In genomic region chr2:200137275-200137674, GRCh38 we compare ENCODE assay signal across 15 cellular contexts.
A peak's percentile ranks its signal among the peaks of the same experiment; 100 is the strongest.
DNase-seq lines count a peak whose midpoint lies in the region; ATAC-seq and TF ChIP-seq lines count a peak whose summit lies in the region.
"Had no signal": no experiment of that assay in that cellular context is flagged by ENCODE, and none has a peak within 500 bp of the region (broad histone marks: within the 10 kb centered on the region; RNA-seq: fewer than 3 reads in every experiment).

No MANE protein-coding gene starts in this region.

- H3K27me3 ChIP-seq in HUES48 (ENCODE audit: control insufficient read depth, insufficient read depth, low read length) (no peaks in the 10 kb centered on the region), colonic mucosa (no peaks in the 10 kb centered on the region), transverse colon (no peaks in the 10 kb centered on the region)
- H3K27me3 ChIP-seq: BLaER1, MG63 had no signal

- ATAC-seq in HG02885 (IDR thresholded peaks at IDR 0.05; ENCODE audit: poor library complexity, unreplicated experiment) (no peak), HG02970 (IDR thresholded peaks at IDR 0.05; ENCODE audit: low FRiP score, unreplicated experiment) (no peak)
- ATAC-seq: Right ventricle myocardium inferior had no signal

- H3K36me3 ChIP-seq in HUES48 (ENCODE audit: control insufficient read depth, insufficient read depth, low read length) (peaks cover 5% of the 10 kb centered on the region; the same call in 1 of the 2 replicates), colonic mucosa (no peaks in the 10 kb centered on the region), transverse colon (no peaks in the 10 kb centered on the region)
- H3K36me3 ChIP-seq: BLaER1, MG63 had no signal

- H3K9me3 ChIP-seq in HUES48 (ENCODE audit: control insufficient read depth, insufficient read depth, low read length) (peaks cover 18% of the 10 kb centered on the region), colonic mucosa (no peaks in the 10 kb centered on the region), transverse colon (no peaks in the 10 kb centered on the region)
- H3K9me3 ChIP-seq: MG63 had no signal

- peak overlapping the region; percentile 46 for H3K27ac ChIP-seq in HUES48 (ENCODE audit: low read depth, low read length)
- H3K27ac ChIP-seq in colonic mucosa, result no peak overlapping the region
- H3K27ac ChIP-seq in transverse colon, result peak overlapping the region; percentile 1 to 37 (median 16)
- H3K27ac ChIP-seq: BLaER1 had no signal

- no peaks in the 10 kb centered on the region for H3K27me3 Mint-ChIP-seq in nephron (ENCODE audit: low read depth)
- H3K27me3 Mint-ChIP-seq: CD4-positive, alpha-beta T cell had no signal

- intact Hi-C loops in colonic mucosa (cut with DNase I) (no loop called here), transverse colon (cut with DNase I; ENCODE audit: low total_unique reads) (no loop called here)

- no peak for TF ChIP-seq POLR2A in transverse colon (IDR thresholded peaks at IDR 0.05)

- H3K4me1 Mint-ChIP-seq in nephron, result peaks cover 39% of the 10 kb centered on the region

- TF ChIP-seq EP300 in transverse colon (IDR thresholded peaks at IDR 0.05; ENCODE audit: low read depth), result no peak

- H3K4me1 ChIP-seq in HUES48 (ENCODE audit: control insufficient read depth, insufficient read depth, low read length) (peaks cover 32% of the 10 kb centered on the region), colonic mucosa (no peaks in the 10 kb centered on the region), transverse colon (peaks cover 0 to 21% (median 11%) of the 10 kb centered on the region in 4 donors)
- H3K4me1 ChIP-seq: BLaER1 had no signal

- peaks cover under 1% of the 10 kb centered on the region for H3K9me3 Mint-ChIP-seq in nephron
- H3K9me3 Mint-ChIP-seq: CD4-positive, alpha-beta T cell had no signal

- H3K36me3 Mint-ChIP-seq in nephron (ENCODE audit: low read depth), result no peaks in the 10 kb centered on the region

- no peak overlapping the region for H3K4me3 ChIP-seq in HUES48 (ENCODE audit: low read depth, low read length)
- no peak overlapping the region for H3K4me3 ChIP-seq in colonic mucosa
- H3K4me3 ChIP-seq in transverse colon, result no peak overlapping the region
- H3K4me3 ChIP-seq: BLaER1, MG63 had no signal

- in situ Hi-C loops in transverse colon (cut with MboI; ENCODE audit: low pct_ligation_motif_present in 1 of 4, low pct_unique_long_range_greater_than_20kb in 1 of 4, low sequenced_read_pairs in 3 of 4) (no loop called here), G401 (cut with HindIII; ENCODE audit: low sequenced_read_pairs) (no loop called here)

- H3K4me3 Mint-ChIP-seq in nephron, result no peak overlapping the region
- H3K4me3 Mint-ChIP-seq: CD4-positive, alpha-beta T cell had no signal

- WGBS in transverse colon (ENCODE audit: low coverage in 1 of 2), 2 donors, result 45 to 71% methylated on average over 2 of the region's 2 CpGs

- peak overlapping the region; percentile 67 to 96 (median 92) for H3K27ac Mint-ChIP-seq in nephron
- H3K27ac Mint-ChIP-seq: CD4-positive, alpha-beta T cell had no signal

- DNase-seq in colonic mucosa (peak; percentile 38), transverse colon (peak; percentile 20), G401 (ENCODE audit: low spot score) (no peak)
- DNase-seq: CD4-positive, alpha-beta T cell; MG63; NCI-H1417; NCI-H187; NCI-H446; NCI-H526 had no signal

- no peak overlapping the region for H3K9ac ChIP-seq in HUES48 (ENCODE audit: low read depth, low read length)
- no peak overlapping the region for H3K9ac ChIP-seq in colonic mucosa (ENCODE audit: low read depth in 2 of 2, low read length in 2 of 2)
- H3K9ac ChIP-seq: BLaER1 had no signal

- TF ChIP-seq CTCF in colonic mucosa (IDR thresholded peaks at IDR 0.05) (no peak), nephron (IDR thresholded peaks at IDR 0.05; ENCODE audit: unreplicated experiment in 3 of 3) (no peak), transverse colon (IDR thresholded peaks at IDR 0.05) (no peak)
